8 cellular contexts compared by ENCODE assay signal in genomic region chr18:76518073-76518472, GRCh38. TPM values are rescaled to one million over a fixed set of nuclear protein-coding genes. Genes with fewer than 3 reads are reported as not detected.
DNase-seq lines count a peak whose midpoint lies in the region; ATAC-seq, FAIRE-seq and TF ChIP-seq lines count a peak whose summit lies in the region.

No MANE protein-coding gene starts in this region.

- peaks cover 32% of the 10 kb centered on the region for H3K27me3 Mint-ChIP-seq in osteocyte (ENCODE audit: unreplicated experiment)

- CTCF ChIA-PET in H1 (lab: Charles Lee; ENCODE audit: partially characterized antibody), result interaction anchor here (0.7 to 1.8 kb wide), 3 partner anchors 11 to 169 kb away, joined by 3 to 6 read pairs (median 3); no protein-coding TSS in a partner anchor

- no peak for TF ChIP-seq EP300 in H1 (IDR thresholded peaks at IDR 0.05; ENCODE audit: borderline replicate concordance in 1 of 2, low read depth in 2 of 2, low read length in 2 of 2)

- 0 out of 7 replicates have a peak overlapping the region, but pooled peaks of 1 of the 4 experiments have one; percentile 28 for H3K9ac ChIP-seq in H1 (replicated peaks in 1 of 4; ENCODE audit: extremely low read depth in 1 of 4, low read depth in 3 of 4, low read length in 3 of 4)

- TF ChIP-seq RAD21 in H1 (IDR thresholded peaks at IDR 0.05 in 1 of 2, conservative IDR thresholded peaks at IDR 0.05 in 1 of 2; ENCODE audit: low read depth in 2 of 2, low read length in 2 of 2), result no peak

- DNase-seq in NCI-H2081 (lab: John Stamatoyannopoulos, UW) (peak; percentile 19 to 49), H1 (ENCODE audit: low read depth in 1 of 2, low spot score in 2 of 2) (no peak), osteocyte (ENCODE audit: extremely low spot score, unreplicated experiment) (no peak), NCI-H2029 (lab: John Stamatoyannopoulos, UW) (no peak), NCI-H2196 (lab: John Stamatoyannopoulos, UW; ENCODE audit: unreplicated experiment) (no peak)

- H3K27ac Mint-ChIP-seq in osteocyte (ENCODE audit: unreplicated experiment), result no peak overlapping the region

- H3K36me3 ChIP-seq in H1 (ENCODE audit: control insufficient read depth in 2 of 4, insufficient read depth in 4 of 4, low read length in 3 of 4), result no peaks in the 10 kb centered on the region

- H3K4me1 Mint-ChIP-seq in osteocyte (ENCODE audit: unreplicated experiment), result peaks cover 15% of the 10 kb centered on the region

- H4K91ac ChIP-seq in H1 (replicated peaks; ENCODE audit: insufficient read length, low read length), result peak overlapping the region; percentile 9

- no peaks in the 10 kb centered on the region for H3K36me3 Mint-ChIP-seq in osteocyte (ENCODE audit: unreplicated experiment)

- H2BK120ac ChIP-seq in H1 (replicated peaks; ENCODE audit: low read depth, low read length), result no peak overlapping the region

- TF ChIP-seq CTCF in H1 (IDR thresholded peaks at IDR 0.05; ENCODE audit: control extremely low read depth in 1 of 3, insufficient read depth in 1 of 3, low read depth in 1 of 3, low read length in 3 of 3), result no peak
- TF ChIP-seq CTCF in osteocyte (IDR thresholded peaks at IDR 0.05), result no peak

- H3K14ac ChIP-seq in H1 (ENCODE audit: insufficient read length), result no peak overlapping the region

- H3K4me1 ChIP-seq in H1 (replicated peaks in 1 of 4; ENCODE audit: control insufficient read depth in 3 of 4, insufficient read depth in 4 of 4, low read length in 3 of 4), result peaks cover 3 to 11% (median 6%) of the 10 kb centered on the region in 4 experiments; a peak in 5 of 7 replicates

- peak overlapping the region; percentile 30; the same call in 1 of the 2 replicates for H3K4me3 ChIP-seq in GM08714 (ENCODE audit: low read length)
- peak overlapping the region; percentile 42 to 61 (median 51); a peak in 6 of 8 replicates for H3K4me3 ChIP-seq in H1 (ENCODE audit: extremely low read depth in 1 of 4, insufficient read depth in 2 of 4, low read depth in 3 of 4, low read length in 4 of 4)

- H3K18ac ChIP-seq in H1 (ENCODE audit: extremely low read depth, low read length), result peak overlapping the region; percentile 78; the same call in 1 of the 2 replicates

- peak overlapping the region; percentile 70 to 96 for H3K4me2 ChIP-seq in H1 (ENCODE audit: insufficient read depth in 1 of 2, low read depth in 2 of 2, low read length in 2 of 2)

- no peak for ATAC-seq in GM18517 (IDR thresholded peaks at IDR 0.05; ENCODE audit: unreplicated experiment)
- no peak for ATAC-seq in HG02870 (IDR thresholded peaks at IDR 0.05; ENCODE audit: unreplicated experiment)

- H3K79me2 ChIP-seq in H1 (ENCODE audit: control insufficient read depth in 1 of 2, insufficient read depth in 2 of 2, low read length in 2 of 2), result no peaks in the 10 kb centered on the region

- H3K4ac ChIP-seq in H1 (replicated peaks; ENCODE audit: insufficient read length, low read depth, low read length), result no peak overlapping the region

- no peaks in the 10 kb centered on the region for H4K20me1 ChIP-seq in H1 (replicated peaks in 1 of 2; ENCODE audit: control insufficient read depth in 1 of 2, insufficient read depth in 2 of 2, low read length in 2 of 2)

- H4K8ac ChIP-seq in H1 (ENCODE audit: extremely low read depth, insufficient read depth, low read length), result no peak overlapping the region

- H4K5ac ChIP-seq in H1 (ENCODE audit: insufficient read length, low read depth, low read length), result no peak overlapping the region

- H3K56ac ChIP-seq in H1 (replicated peaks; ENCODE audit: insufficient read length, low read depth, low read length), result no peak overlapping the region

- 0 out of 2 replicates have a peak overlapping the region, but pooled peaks have one; percentile 9 for H2BK5ac ChIP-seq in H1 (ENCODE audit: low read depth, low read length)

- peak overlapping the region; percentile 73 for H3K4me3 Mint-ChIP-seq in osteocyte (ENCODE audit: unreplicated experiment)

- no peak overlapping the region for H3K27ac ChIP-seq in H1 (ENCODE audit: low read depth, low read length)

- no peak for TF ChIP-seq POLR2A in H1 (IDR thresholded peaks at IDR 0.05; ENCODE audit: control extremely low read depth in 1 of 2, low read depth in 2 of 2, low read length in 2 of 2)

- H2BK12ac ChIP-seq in H1 (ENCODE audit: low read depth, low read length), result 0 out of 2 replicates have a peak overlapping the region, but pooled peaks have one; percentile 40

- no peak overlapping the region for H3K23ac ChIP-seq in H1 (ENCODE audit: insufficient read length)

- POLR2A ChIA-PET in H1 (lab: Charles Lee; ENCODE audit: partially characterized antibody), result interaction anchor here (0.6 to 2.3 kb wide), 10 partner anchors 9 to 1798 kb away, joined by 3 to 13 read pairs (median 4); partner anchors contain the start of gene ZNF516

- H3K27me3 ChIP-seq in H1 (replicated peaks in 1 of 4; ENCODE audit: control insufficient read depth in 3 of 4, extremely low read depth in 1 of 4, insufficient read depth in 3 of 4, low read length in 3 of 4), result peaks cover 0 to 2% (median 0%) of the 10 kb centered on the region in 4 experiments; a peak in 2 of 7 replicates

- no peaks in the 10 kb centered on the region for H3K9me3 Mint-ChIP-seq in osteocyte (ENCODE audit: unreplicated experiment)

- H2AK5ac ChIP-seq in H1 (ENCODE audit: low read depth, low read length), result no peak overlapping the region

- FAIRE-seq in H1 (lab: Jason Lieb, UNC), result no peak

- WGBS in H1 (ENCODE audit: extremely low coverage in 1 of 2, insufficient coverage in 1 of 2, insufficient read length in 1 of 2, insufficient replicate concordance in 2 of 2, low coverage in 1 of 2, low lambda C conversion rate in 2 of 2, missing lambda C conversion rate in 1 of 2), 2 experiments, result 21% methylated on average over 4 of the region's 5 CpGs; no CpG with 5 or more reads in 1 of the 2 experiments

- H3K79me1 ChIP-seq in H1 (ENCODE audit: low read depth, low read length), result no peaks in the 10 kb centered on the region

- 0 out of 2 replicates have a peak overlapping the region, but pooled peaks have one; percentile 70 for H2AFZ ChIP-seq in H1 (ENCODE audit: low read length)

- H2BK20ac ChIP-seq in H1 (ENCODE audit: low read length), result no peak overlapping the region; the same call in 1 of the 2 replicates

- H3K9me3 ChIP-seq in H1 (ENCODE audit: insufficient read depth in 2 of 2, low read depth in 1 of 2, low read length in 1 of 2), result no peaks in the 10 kb centered on the region

- H2BK15ac ChIP-seq in H1 (ENCODE audit: low read length), result 0 out of 2 replicates have a peak overlapping the region, but pooled peaks have one; percentile 6

- H3K23me2 ChIP-seq in H1 (ENCODE audit: low read depth, low read length), result peaks cover 5% of the 10 kb centered on the region

TF ChIP-seq in H1, 55 proteins besides CTCF, POLR2A, EP300 and RAD21 (continues in another document):
- no peak for TF ChIP-seq YY1 (IDR thresholded peaks at IDR 0.05; ENCODE audit: low read depth, low read length)
- no peak for TF ChIP-seq SP2 (IDR thresholded peaks at IDR 0.05; ENCODE audit: low read length)

RNA-seq across cellular contexts. Expression of gene ZNF516, which starts 23.0 kb away (rescaled TPM):
- total RNA-seq in H1 (2021; fragmentation: NEBNext Ultra II Directional; extraction: Animal tissue kit (Norgen Biotek cat#: 25700)), result 16.5 and 17.0 TPM in 2 replicates
- polyA plus RNA-seq in H1 (2011; rRNA removed), result 7.3 and 9.2 TPM in 2 replicates
- 9.3 TPM for polyA plus RNA-seq in H1 (2011; cell fraction: cytosol; rRNA removed)
- 15.7 TPM for polyA plus RNA-seq in H1 (2011; cell fraction: nucleus; rRNA removed)
- polyA plus RNA-seq in H1 (2012, experiment 1 of 2), result 8.0 to 13.2 TPM (median 9.8 TPM) in 4 replicates
- polyA plus RNA-seq in H1 (2012, experiment 2 of 2), result 3.3 TPM
- 4.8 TPM for polyA plus RNA-seq in H1 (2013, experiment 1 of 2)
- 4.1 TPM for polyA plus RNA-seq in H1 (2013, experiment 2 of 2)
- 13.4 and 18.4 TPM in 2 replicates for polyA minus RNA-seq in H1 (2011; rRNA and poly(A)+ RNA removed)
- polyA minus RNA-seq in H1 (2011; cell fraction: cytosol; rRNA and poly(A)+ RNA removed), result 14.1 TPM
- 25.4 TPM for polyA minus RNA-seq in H1 (2011; cell fraction: nucleus; rRNA and poly(A)+ RNA removed)
- 36.3 and 39.3 TPM in 2 replicates for total RNA-seq in osteocyte

Comparison
In these comparisons a context has a peak if more than half of its experiments do, and no peak if none do; other contexts are left out.
1. DNase-seq: peak in NCI-H2081 (2 of 2); none in H1 (0 of 2), osteocyte (single experiment), NCI-H2029 (single experiment) and NCI-H2196 (single experiment).